ENCODE assay signal across 7 cellular contexts in the genomic region with DNA sequence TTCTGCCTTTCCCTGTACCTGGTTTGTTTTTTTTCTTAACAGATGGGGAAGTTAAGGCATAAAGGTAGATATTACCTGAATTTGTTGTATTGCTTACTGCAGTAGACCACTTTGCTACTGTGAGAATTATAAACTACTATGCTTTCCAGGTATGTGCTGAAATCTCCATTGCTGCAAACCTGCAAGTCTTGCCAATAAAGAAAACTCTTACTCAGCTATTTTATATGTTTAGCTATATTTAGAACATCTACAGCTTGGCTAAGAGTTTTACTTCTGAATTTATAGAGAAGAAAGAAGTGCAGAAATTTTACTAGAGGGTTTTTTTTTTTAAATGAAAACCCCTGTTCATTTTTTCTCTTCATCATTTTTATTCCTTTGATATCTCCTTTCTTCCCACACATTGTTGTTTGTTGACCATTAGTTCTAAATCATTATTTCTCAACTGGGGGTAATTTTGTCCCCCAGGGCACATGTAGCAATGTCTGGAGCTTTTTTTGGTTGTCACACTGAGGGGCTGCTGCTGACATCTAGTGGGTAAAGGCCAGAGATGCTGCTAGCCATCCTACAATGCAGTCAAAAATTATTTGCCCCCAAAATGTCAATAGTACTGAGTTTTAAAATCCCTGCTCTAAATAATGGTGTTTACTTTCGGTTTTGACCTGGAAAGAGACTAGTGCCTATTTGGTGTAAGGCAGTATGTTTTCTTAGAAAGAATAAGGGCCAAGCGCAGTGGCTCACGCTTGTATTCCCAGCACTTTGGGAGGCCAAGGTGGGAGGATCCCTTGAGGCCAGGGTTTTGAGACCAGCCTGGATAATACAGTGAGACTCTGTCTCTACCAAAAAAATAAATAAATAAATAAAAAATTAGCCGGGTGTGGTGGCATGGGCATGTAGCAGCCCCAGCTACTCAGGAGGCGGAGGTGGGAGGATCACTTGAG. TPM values are rescaled to one million over a fixed set of nuclear protein-coding genes. Genes with fewer than 3 reads are reported as not detected.
DNase-seq lines count a peak whose midpoint lies in the region; ATAC-seq and TF ChIP-seq lines count a peak whose summit lies in the region.

No MANE protein-coding gene starts in this region.

- no peak overlapping the region; the same call in 1 of the 2 replicates for H3K27ac ChIP-seq in KMS-11

- peak overlapping the region; percentile 49 for H3K4me2 ChIP-seq in KMS-11

- peaks cover 24% of the 10 kb centered on the region for H3K4me1 ChIP-seq in KMS-11 (ENCODE audit: low read depth, poor library complexity, severe bottlenecking)

- peaks cover 47% of the 10 kb centered on the region for H3K36me3 Mint-ChIP-seq in activated T-helper 2 cell treated with anti-CD3 and anti-CD28 coated beads, Interferon-gamma antibody, Interleukin-2, Interleukin-4, amounts not matched to agents 10 μg/mL and 5 μg/mL and 100 μg/mL, durations not matched to agents 14 hours and 24 hours and 36 hours (ENCODE audit: low read depth)

- intact Hi-C loops in activated T-helper 2 cell treated with anti-CD3 and anti-CD28 coated beads, Interferon-gamma antibody, Interleukin-2, Interleukin-4, amounts not matched to agents 10 μg/mL and 5 μg/mL and 100 μg/mL, durations not matched to agents 14 hours and 24 hours and 36 hours (cut with micrococcal nuclease), result loop anchor here (1.0 to 5.0 kb wide), 4 partner anchors 35 to 139 kb away; no protein-coding TSS in a partner anchor

- no peak overlapping the region for H2AFZ ChIP-seq in KMS-11 (ENCODE audit: low read depth)

- no peak overlapping the region for H3K4me3 ChIP-seq in KMS-11 (IDR thresholded peaks at IDR 0.05; ENCODE audit: insufficient read depth, low read depth, low read length)
- H3K4me3 ChIP-seq in fibroblast of villous mesenchyme (ENCODE audit: low read depth, low read length), result no peak overlapping the region

- no peak overlapping the region for H3K4me3 Mint-ChIP-seq in activated T-helper 2 cell treated with anti-CD3 and anti-CD28 coated beads, Interferon-gamma antibody, Interleukin-2, Interleukin-4, amounts not matched to agents 10 μg/mL and 5 μg/mL and 100 μg/mL, durations not matched to agents 14 hours and 24 hours and 36 hours (ENCODE audit: low read depth)

- H3K27ac Mint-ChIP-seq in activated T-helper 2 cell treated with anti-CD3 and anti-CD28 coated beads, Interferon-gamma antibody, Interleukin-2, Interleukin-4, amounts not matched to agents 10 μg/mL and 5 μg/mL and 100 μg/mL, durations not matched to agents 14 hours and 24 hours and 36 hours, result no peak overlapping the region

- TF ChIP-seq CTCF in KMS-11 (conservative IDR thresholded peaks at IDR 0.05; ENCODE audit: low read depth, low read length), result peak; percentile 40
- peak; percentile 74 for TF ChIP-seq CTCF in fibroblast of villous mesenchyme (IDR thresholded peaks at IDR 0.05; ENCODE audit: insufficient read depth, low read depth, low read length)

- no peaks in the 10 kb centered on the region for H3K27me3 Mint-ChIP-seq in activated T-helper 2 cell treated with anti-CD3 and anti-CD28 coated beads, Interferon-gamma antibody, Interleukin-2, Interleukin-4, amounts not matched to agents 10 μg/mL and 5 μg/mL and 100 μg/mL, durations not matched to agents 14 hours and 24 hours and 36 hours (ENCODE audit: low read depth)

- H3K9ac ChIP-seq in KMS-11, result no peak overlapping the region

- peaks cover 30% of the 10 kb centered on the region for H3K4me1 Mint-ChIP-seq in activated T-helper 2 cell treated with anti-CD3 and anti-CD28 coated beads, Interferon-gamma antibody, Interleukin-2, Interleukin-4, amounts not matched to agents 10 μg/mL and 5 μg/mL and 100 μg/mL, durations not matched to agents 14 hours and 24 hours and 36 hours (ENCODE audit: low read depth)

- no peaks in the 10 kb centered on the region for H4K20me1 ChIP-seq in KMS-11 (ENCODE audit: insufficient read depth)

- H3K27me3 ChIP-seq in KMS-11 (ENCODE audit: insufficient read depth, low read depth), result no peaks in the 10 kb centered on the region

- H3K9me3 Mint-ChIP-seq in activated T-helper 2 cell treated with anti-CD3 and anti-CD28 coated beads, Interferon-gamma antibody, Interleukin-2, Interleukin-4, amounts not matched to agents 10 μg/mL and 5 μg/mL and 100 μg/mL, durations not matched to agents 14 hours and 24 hours and 36 hours, result no peaks in the 10 kb centered on the region

- H3K36me3 ChIP-seq in KMS-11 (ENCODE audit: insufficient read depth), result no peaks in the 10 kb centered on the region

- no peaks in the 10 kb centered on the region for H3K79me2 ChIP-seq in KMS-11 (ENCODE audit: insufficient read depth, low read depth)

- ATAC-seq in HG03159 (IDR thresholded peaks at IDR 0.05; ENCODE audit: unreplicated experiment), result no peak

- DNase-seq in ELF-1 (ENCODE audit: low read depth, low spot score), result peak; percentile 9
- peak; percentile 26 to 45 for DNase-seq in activated CD4-positive, alpha-beta T cell treated with anti-CD3 and anti-CD28 coated beads, Interleukin-2, amount 50 U/mL, for 4 hours
- DNase-seq in fibroblast of villous mesenchyme (ENCODE audit: low read depth), result peak; percentile 38
- peak; percentile 13 for DNase-seq in stimulated activated CD8-positive, alpha-beta memory T cell treated with anti-CD3 and anti-CD28 coated beads, Interleukin-4, amount 100 ng/mL, for 24 hours (ENCODE audit: low read depth)
- no peak for DNase-seq in activated T-helper 2 cell treated with anti-CD3 and anti-CD28 coated beads, Interferon-gamma antibody, Interleukin-2, Interleukin-4, amounts not matched to agents 10 μg/mL and 5 μg/mL and 100 μg/mL, durations not matched to agents 14 hours and 24 hours and 36 hours (ENCODE audit: low spot score)

RNA-seq across cellular contexts. Expression of a gene that starts 48.6 kb away (rescaled TPM):
- 54.1 and 69.5 TPM in 2 replicates for total RNA-seq in fibroblast of villous mesenchyme
- total RNA-seq in activated T-helper 2 cell treated with anti-CD3 and anti-CD28 coated beads, Interferon-gamma antibody, Interleukin-2, Interleukin-4, amounts not matched to agents 10 μg/mL and 5 μg/mL and 100 μg/mL, durations not matched to agents 14 hours and 24 hours and 36 hours, result 54.5 and 59.0 TPM in 2 replicates
